Comparison of ENCODE assay signal across 29 cellular contexts in the genomic region with DNA sequence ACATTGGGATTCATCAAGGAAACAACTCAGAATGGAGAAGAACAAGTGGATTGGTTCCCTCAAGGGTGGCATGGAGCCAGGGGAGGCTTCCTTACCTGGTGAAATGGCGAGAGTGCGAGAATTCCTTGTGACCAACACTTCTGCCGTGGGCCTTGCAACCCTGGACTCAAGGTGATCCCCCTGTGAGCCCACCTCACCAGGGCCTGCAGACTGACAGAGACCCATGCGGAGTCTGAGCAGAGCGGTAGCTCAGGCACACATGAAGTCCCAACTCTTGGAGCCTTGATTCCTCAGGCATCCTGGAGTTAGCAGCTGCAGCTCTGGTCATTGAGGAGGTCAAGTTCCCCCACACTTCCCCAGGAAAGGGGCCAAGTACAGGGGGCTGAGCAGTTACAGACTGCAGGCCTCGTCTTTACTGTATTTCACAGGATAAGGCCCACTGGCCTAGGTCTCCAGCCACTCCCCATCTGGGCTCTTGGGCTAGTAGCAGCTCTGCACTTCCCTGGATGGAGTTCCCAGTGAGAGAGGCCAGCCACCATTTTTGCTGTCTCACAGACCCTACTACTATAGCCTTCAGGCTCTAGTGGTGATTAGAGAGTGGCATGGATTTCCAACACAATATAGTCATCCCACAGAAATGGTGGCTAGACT.
"Had no signal": no experiment of that assay in that cellular context is flagged by ENCODE, and none has a peak within 500 bp of the region (broad histone marks: within the 10 kb centered on the region; RNA-seq: fewer than 3 reads in every experiment).

No MANE protein-coding gene starts in this region.

- H3K27ac ChIP-seq: adrenal gland, body of pancreas, breast epithelium, SJCRH30, SK-N-MC, WERI-Rb-1 had no signal

- H3K9me3 ChIP-seq: adrenal gland, body of pancreas, breast epithelium, MG63, SJCRH30 had no signal

- H3K4me1 Mint-ChIP-seq: activated CD4-positive, alpha-beta memory T cell treated with anti-CD3 and anti-CD28 coated beads, Interleukin-2, amount 10 ng/mL, durations not matched to agents 7 days and 5 days; activated CD8-positive, alpha-beta memory T cell treated with anti-CD3 and anti-CD28 coated beads, Interleukin-2, amount 10 ng/mL, durations not matched to agents 7 days and 5 days had no signal

- H3K27me3 Mint-ChIP-seq: activated CD4-positive, alpha-beta memory T cell treated with anti-CD3 and anti-CD28 coated beads, Interleukin-2, amount 10 ng/mL, durations not matched to agents 7 days and 5 days; activated CD8-positive, alpha-beta memory T cell treated with anti-CD3 and anti-CD28 coated beads, Interleukin-2, amount 10 ng/mL, durations not matched to agents 7 days and 5 days had no signal

- H3K36me3 ChIP-seq: adrenal gland, breast epithelium, MG63, SJCRH30, WERI-Rb-1 had no signal

- H3K27me3 ChIP-seq: adrenal gland, body of pancreas, breast epithelium, MG63, SJCRH30 had no signal

- H3K4me3 Mint-ChIP-seq: activated CD4-positive, alpha-beta memory T cell treated with anti-CD3 and anti-CD28 coated beads, Interleukin-2, amount 10 ng/mL, durations not matched to agents 7 days and 5 days; activated CD8-positive, alpha-beta memory T cell treated with anti-CD3 and anti-CD28 coated beads, Interleukin-2, amount 10 ng/mL, durations not matched to agents 7 days and 5 days had no signal

- H3K4me1 ChIP-seq: adrenal gland, body of pancreas, breast epithelium, SJCRH30 had no signal

- H3K27ac Mint-ChIP-seq: activated CD4-positive, alpha-beta memory T cell treated with anti-CD3 and anti-CD28 coated beads, Interleukin-2, amount 10 ng/mL, durations not matched to agents 7 days and 5 days; activated CD8-positive, alpha-beta memory T cell treated with anti-CD3 and anti-CD28 coated beads, Interleukin-2, amount 10 ng/mL, durations not matched to agents 7 days and 5 days; activated naive CD4-positive, alpha-beta T cell treated with anti-CD3 and anti-CD28 coated beads, Interleukin-2, amount 50 U/mL, for 72 hours; activated T-helper 2 cell treated with anti-CD3 and anti-CD28 coated beads, Interferon-gamma antibody, Interleukin-2, Interleukin-4, amounts not matched to agents 10 μg/mL and 5 μg/mL and 100 μg/mL, durations not matched to agents 14 hours and 24 hours and 36 hours had no signal

- DNase-seq: activated CD4-positive, alpha-beta memory T cell treated with anti-CD3 and anti-CD28 coated beads, Interleukin-2, amount 10 ng/mL, durations not matched to agents 7 days and 5 days; activated CD4-positive, alpha-beta T cell treated with anti-CD3 and anti-CD28 coated beads for 1 hour; activated CD4-positive, alpha-beta T cell treated with anti-CD3 and anti-CD28 coated beads for 48 hours; activated CD4-positive, CD25-positive, alpha-beta regulatory T cell; activated CD8-positive, alpha-beta memory T cell treated with anti-CD3 and anti-CD28 coated beads for 24 hours; activated CD8-positive, alpha-beta memory T cell treated with anti-CD3 and anti-CD28 coated beads, Interleukin-2, amount 10 ng/mL, durations not matched to agents 7 days and 5 days; activated gamma-delta T cell; activated naive CD4-positive, alpha-beta T cell treated with Interleukin-2 at 50 U/mL for 16 hours; activated T-cell treated with anti-CD3 and anti-CD28 coated beads, Interleukin-2, amount 50 U/mL, for 1 hour; adrenal gland; body of pancreas; Kasumi-1; KG1; MG63; NCI-H1048; NCI-H1436 treated with DMSO at 0.1 percent for 48 hours; NCI-H1694 treated with DMSO at 0.1 percent for 48 hours; NCI-H2029; NCI-H345; NCI-H524 treated with DMSO at 0.1 percent for 48 hours; SHP77; SJCRH30; T1000; WERI-Rb-1 had no signal

- H3K9me3 Mint-ChIP-seq: activated CD4-positive, alpha-beta memory T cell treated with anti-CD3 and anti-CD28 coated beads, Interleukin-2, amount 10 ng/mL, durations not matched to agents 7 days and 5 days; activated T-helper 2 cell treated with anti-CD3 and anti-CD28 coated beads, Interferon-gamma antibody, Interleukin-2, Interleukin-4, amounts not matched to agents 10 μg/mL and 5 μg/mL and 100 μg/mL, durations not matched to agents 14 hours and 24 hours and 36 hours had no signal

- ATAC-seq: activated CD8-positive, alpha-beta memory T cell treated with anti-CD3 and anti-CD28 coated beads, Interleukin-2, amount 10 ng/mL, durations not matched to agents 7 days and 5 days; activated naive CD4-positive, alpha-beta T cell treated with anti-CD3 and anti-CD28 coated beads, Interleukin-2, amount 50 U/mL, for 72 hours; body of pancreas; Panc1 had no signal

- H3K4me3 ChIP-seq: adrenal gland, body of pancreas, breast epithelium, MG63, SJCRH30, SK-N-MC had no signal

- H3K36me3 Mint-ChIP-seq: activated CD8-positive, alpha-beta memory T cell treated with anti-CD3 and anti-CD28 coated beads, Interleukin-2, amount 10 ng/mL, durations not matched to agents 7 days and 5 days; activated naive CD4-positive, alpha-beta T cell treated with anti-CD3 and anti-CD28 coated beads, Interleukin-2, amount 50 U/mL, for 72 hours had no signal
